23 cellular contexts compared by ENCODE assay signal in genomic region chr13:72448082-72448481, GRCh38.
"Had no signal": no experiment of that assay in that cellular context is flagged by ENCODE, and none has a peak within 500 bp of the region (broad histone marks: within the 10 kb centered on the region; RNA-seq: fewer than 3 reads in every experiment).

No MANE protein-coding gene starts in this region.

- H3K9me3 ChIP-seq: suprapubic skin, testis, thoracic aorta, thyroid gland, tibial artery, transverse colon, upper lobe of right lung, uterus, vagina had no signal

- H3K4me3 ChIP-seq: stomach, suprapubic skin, testis, thoracic aorta, thyroid gland, tibial artery, tibial nerve, transverse colon, upper lobe of left lung, upper lobe of right lung, uterus, vagina had no signal

- DNase-seq: stimulated activated CD4-positive, alpha-beta T cell treated with anti-CD3 and anti-CD28 coated beads, Interleukin-2, amount 100 ng/mL, for 48 hours; stimulated activated CD4-positive, alpha-beta T cell treated with anti-CD3 and anti-CD28 coated beads, Interleukin-4, amount 100 ng/mL, for 1 hour; stimulated activated CD4-positive, alpha-beta T cell treated with anti-CD3 and anti-CD28 coated beads, Interleukin-4, amount 100 ng/mL, for 24 hours; stimulated activated CD4-positive, alpha-beta T cell treated with anti-CD3 and anti-CD28 coated beads, Interleukin-4, amount 100 ng/mL, for 4 hours; stimulated activated CD8-positive, alpha-beta memory T cell treated with anti-CD3 and anti-CD28 coated beads, Interleukin-4, amount 100 ng/mL, for 48 hours; stimulated activated naive B cell treated with anti-CD40 and anti-IgM and Interleukin-4, amounts not matched to agents 10 μg/mL and 1 μg/mL and 100 μg/mL, for 72 hours; stimulated activated naive CD4-positive, alpha-beta T cell treated with Interleukin-2 at 50 U/mL for 16 hours; stimulated activated naive CD8-positive, alpha-beta T cell treated with anti-CD3 and anti-CD28 coated beads, Interleukin-15, amount 100 ng/mL, for 72 hours; stimulated activated naive CD8-positive, alpha-beta T cell treated with anti-CD3 and anti-CD28 coated beads, Interleukin-15, Interleukin-2, amounts not matched to agents 100 U/mL and 50 U/mL, for 24 hours; stomach; substantia nigra; testis; thyroid gland; tibial artery; transverse colon; trophoblast cell; upper lobe of left lung; upper lobe of right lung; uterus had no signal

- H3K27ac ChIP-seq: stomach, suprapubic skin, testis, thoracic aorta, thyroid gland, tibial artery, tibial nerve, transverse colon, upper lobe of left lung, upper lobe of right lung, uterus, vagina had no signal

- H3K4me1 ChIP-seq: stomach, suprapubic skin, testis, thyroid gland, tibial artery, tibial nerve, transverse colon, upper lobe of left lung, upper lobe of right lung, uterus, vagina had no signal

- H3K36me3 ChIP-seq: stomach, suprapubic skin, thoracic aorta, thyroid gland, tibial artery, tibial nerve, transverse colon, upper lobe of left lung, upper lobe of right lung, uterus, vagina had no signal
